In the genomic region with DNA sequence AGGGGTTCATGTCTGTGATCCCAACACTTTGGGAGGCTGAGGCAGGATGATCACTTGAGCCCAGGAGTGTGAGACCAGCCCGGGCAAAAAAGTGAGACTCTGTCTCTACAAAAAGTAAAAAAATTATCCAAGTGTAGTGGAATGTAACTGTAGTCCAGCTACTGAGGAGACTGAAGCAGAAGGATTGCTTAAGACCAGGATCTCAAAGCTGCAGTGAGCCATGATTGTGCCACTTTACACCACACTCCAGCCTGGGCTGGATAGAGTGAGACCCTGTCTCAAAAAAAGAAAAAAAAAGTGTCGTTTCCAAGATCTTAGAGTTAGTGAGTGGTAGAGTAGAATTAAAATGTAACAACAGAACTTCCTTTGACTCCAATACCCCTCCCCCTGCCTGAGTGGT, we compare ENCODE assay signal across 21 cellular contexts.
"Had no signal": no experiment of that assay in that cellular context is flagged by ENCODE, and none has a peak within 500 bp of the region (broad histone marks: within the 10 kb centered on the region; RNA-seq: fewer than 3 reads in every experiment).

No MANE protein-coding gene starts in this region.

- H3K27ac Mint-ChIP-seq: activated B cell treated with CpG ODN at 0.5 μM for 24 hours; activated CD4-positive, alpha-beta memory T cell treated with anti-CD3 and anti-CD28 coated beads for 36 hours; activated CD4-positive, alpha-beta T cell treated with anti-CD3 and anti-CD28 coated beads, Interleukin-2, amount 10 ng/mL, durations not matched to agents 7 days and 5 days; activated naive CD4-positive, alpha-beta T cell treated with anti-CD3 and anti-CD28 coated beads for 36 hours; activated naive CD8-positive, alpha-beta T cell; activated T-helper 17 cell treated with anti-CD3 and anti-CD28 coated beads, Interleukin-2, amount 50 U/mL, for 72 hours; T-helper 17 cell had no signal

- H3K4me3 ChIP-seq: PC-9 had no signal

- H3K27ac ChIP-seq: PC-9 had no signal

- H3K36me3 Mint-ChIP-seq: activated CD4-positive, alpha-beta memory T cell treated with anti-CD3 and anti-CD28 coated beads for 36 hours; activated naive CD8-positive, alpha-beta T cell had no signal

- DNase-seq: activated B cell treated with CpG ODN at 0.5 μM for 24 hours; activated CD4-positive, alpha-beta memory T cell treated with anti-CD3 and anti-CD28 coated beads for 36 hours; activated CD4-positive, alpha-beta T cell treated with anti-CD3 and anti-CD28 coated beads, Interleukin-2, amount 10 ng/mL, durations not matched to agents 7 days and 5 days; activated gamma-delta T cell; activated naive CD4-positive, alpha-beta T cell treated with anti-CD3 and anti-CD28 coated beads for 36 hours; activated T-cell treated with anti-CD3 and anti-CD28 coated beads for 4 hours; activated T-cell treated with anti-CD3 and anti-CD28 coated beads, Interleukin-2, amount 50 U/mL, for 48 hours; anterior cingulate cortex; MM.1S; NCI-H1105; NCI-H1436; NCI-H1694 treated with DMSO at 0.1 percent for 48 hours; NCI-H2029 treated with DMSO at 0.1 percent for 48 hours; NCI-H446; NCI-H524; PC-9; SHP77 treated with DMSO at 0.1 percent for 48 hours; T-helper 17 cell; T-helper 9 cell had no signal

- H2AFZ ChIP-seq: PC-9 had no signal

- H3K4me1 Mint-ChIP-seq: activated B cell treated with CpG ODN at 0.5 μM for 24 hours; activated CD4-positive, alpha-beta T cell treated with anti-CD3 and anti-CD28 coated beads, Interleukin-2, amount 10 ng/mL, durations not matched to agents 7 days and 5 days; activated T-helper 17 cell treated with anti-CD3 and anti-CD28 coated beads, Interleukin-2, amount 50 U/mL, for 72 hours; T-helper 17 cell had no signal

- ATAC-seq: activated T-helper 17 cell treated with anti-CD3 and anti-CD28 coated beads, Interleukin-2, amount 50 U/mL, for 72 hours; T-helper 17 cell had no signal

- H3K27me3 Mint-ChIP-seq: activated B cell treated with CpG ODN at 0.5 μM for 24 hours; activated CD4-positive, alpha-beta memory T cell treated with anti-CD3 and anti-CD28 coated beads for 36 hours; activated CD4-positive, alpha-beta T cell treated with anti-CD3 and anti-CD28 coated beads, Interleukin-2, amount 10 ng/mL, durations not matched to agents 7 days and 5 days; activated naive CD8-positive, alpha-beta T cell; activated T-helper 17 cell treated with anti-CD3 and anti-CD28 coated beads, Interleukin-2, amount 50 U/mL, for 72 hours; T-helper 17 cell had no signal

- H3K4me3 Mint-ChIP-seq: activated B cell treated with CpG ODN at 0.5 μM for 24 hours; activated CD4-positive, alpha-beta memory T cell treated with anti-CD3 and anti-CD28 coated beads for 36 hours; activated CD4-positive, alpha-beta T cell treated with anti-CD3 and anti-CD28 coated beads, Interleukin-2, amount 10 ng/mL, durations not matched to agents 7 days and 5 days; activated naive CD4-positive, alpha-beta T cell treated with anti-CD3 and anti-CD28 coated beads for 36 hours; activated naive CD8-positive, alpha-beta T cell; activated T-helper 17 cell treated with anti-CD3 and anti-CD28 coated beads, Interleukin-2, amount 50 U/mL, for 72 hours; T-helper 17 cell had no signal

- H3K4me2 ChIP-seq: PC-9 had no signal
